In the genomic region with DNA sequence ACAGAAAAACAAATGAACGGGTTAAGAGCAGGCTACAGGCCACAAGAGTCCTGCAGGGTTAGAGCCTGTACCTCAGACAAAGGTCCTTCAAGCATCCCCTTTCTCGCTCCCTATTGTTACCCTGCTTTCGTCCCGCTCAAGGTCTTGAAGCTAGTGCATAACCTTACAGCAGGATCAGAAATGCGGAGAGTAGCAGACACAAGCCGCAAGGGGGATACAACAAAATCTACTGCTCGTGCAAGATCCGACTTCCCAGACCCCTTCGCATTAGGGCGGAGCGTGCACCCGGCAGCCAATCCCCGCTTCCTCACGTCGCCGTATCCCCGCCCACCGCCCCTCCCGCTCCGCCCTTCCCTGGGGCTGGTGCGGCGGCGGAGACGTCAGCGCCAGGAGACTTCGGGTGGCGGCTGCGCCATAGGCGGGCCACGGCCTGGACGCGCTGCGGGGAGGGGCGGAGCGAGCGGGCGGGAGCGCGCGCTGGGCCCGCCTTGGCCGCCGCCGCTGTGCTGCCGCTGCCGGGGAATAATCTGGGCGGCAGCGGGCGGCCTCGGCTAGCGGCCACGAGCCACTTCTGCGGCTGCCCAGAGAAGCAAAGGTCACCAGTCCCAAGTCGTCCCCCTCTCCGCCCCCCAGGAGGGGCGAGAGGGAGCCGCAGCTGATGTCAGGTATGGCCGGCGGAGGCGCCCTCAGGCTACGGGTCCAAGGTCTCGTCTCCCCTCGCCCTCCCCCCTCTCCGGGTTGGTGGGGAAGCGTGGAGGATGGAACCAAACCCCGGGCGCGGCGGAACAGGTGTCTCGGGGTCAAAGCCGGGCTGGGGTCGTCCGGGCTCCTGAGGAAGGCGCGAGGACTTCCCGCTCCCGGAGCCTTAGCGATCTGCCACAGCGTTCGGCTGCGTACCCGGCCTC, we compare ENCODE assay signal across 1 cellular context.
TF ChIP-seq lines count a peak whose summit lies in the region.

A gene (plus strand): TSS at position 389 of the 905 bp plus-strand sequence. CDS start 51,776 bp downstream, outside the sequence.

TF ChIP-seq in GM12878, 131 proteins besides CTCF, POLR2A, EP300 and RAD21 (continued from another document and continues in another):
- TF ChIP-seq, protein P1, sequence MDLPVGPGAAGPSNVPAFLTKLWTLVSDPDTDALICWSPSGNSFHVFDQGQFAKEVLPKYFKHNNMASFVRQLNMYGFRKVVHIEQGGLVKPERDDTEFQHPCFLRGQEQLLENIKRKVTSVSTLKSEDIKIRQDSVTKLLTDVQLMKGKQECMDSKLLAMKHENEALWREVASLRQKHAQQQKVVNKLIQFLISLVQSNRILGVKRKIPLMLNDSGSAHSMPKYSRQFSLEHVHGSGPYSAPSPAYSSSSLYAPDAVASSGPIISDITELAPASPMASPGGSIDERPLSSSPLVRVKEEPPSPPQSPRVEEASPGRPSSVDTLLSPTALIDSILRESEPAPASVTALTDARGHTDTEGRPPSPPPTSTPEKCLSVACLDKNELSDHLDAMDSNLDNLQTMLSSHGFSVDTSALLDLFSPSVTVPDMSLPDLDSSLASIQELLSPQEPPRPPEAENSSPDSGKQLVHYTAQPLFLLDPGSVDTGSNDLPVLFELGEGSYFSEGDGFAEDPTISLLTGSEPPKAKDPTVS (IDR thresholded peaks at IDR 0.05; ENCODE audit: low read depth, low read length) = no peak
- TF ChIP-seq NRF1 (conservative IDR thresholded peaks at IDR 0.05; ENCODE audit: low read depth, low read length) = no peak
- no peak for TF ChIP-seq CBX5 (IDR thresholded peaks at IDR 0.05; ENCODE audit: low read depth)
- TF ChIP-seq SIN3A (IDR thresholded peaks at IDR 0.05; ENCODE audit: low read depth, low read length) = peak; percentile 63; the same call in 1 of the 2 replicates
- no peak for TF ChIP-seq HDAC6 (IDR thresholded peaks at IDR 0.05; ENCODE audit: unreplicated experiment)
- no peak for TF ChIP-seq EED (IDR thresholded peaks at IDR 0.05; ENCODE audit: low read depth)
- no peak for TF ChIP-seq NR2C1 (IDR thresholded peaks at IDR 0.05)
- peak in 1 of 2 experiments; percentile 46; a peak in 2 of 4 replicates for TF ChIP-seq CEBPB (IDR thresholded peaks at IDR 0.05; ENCODE audit: borderline replicate concordance in 1 of 2, low read depth in 2 of 2, low read length in 2 of 2)
- TF ChIP-seq SREBF2 (IDR thresholded peaks at IDR 0.05; ENCODE audit: low read length) = no peak
- TF ChIP-seq, protein P2, sequence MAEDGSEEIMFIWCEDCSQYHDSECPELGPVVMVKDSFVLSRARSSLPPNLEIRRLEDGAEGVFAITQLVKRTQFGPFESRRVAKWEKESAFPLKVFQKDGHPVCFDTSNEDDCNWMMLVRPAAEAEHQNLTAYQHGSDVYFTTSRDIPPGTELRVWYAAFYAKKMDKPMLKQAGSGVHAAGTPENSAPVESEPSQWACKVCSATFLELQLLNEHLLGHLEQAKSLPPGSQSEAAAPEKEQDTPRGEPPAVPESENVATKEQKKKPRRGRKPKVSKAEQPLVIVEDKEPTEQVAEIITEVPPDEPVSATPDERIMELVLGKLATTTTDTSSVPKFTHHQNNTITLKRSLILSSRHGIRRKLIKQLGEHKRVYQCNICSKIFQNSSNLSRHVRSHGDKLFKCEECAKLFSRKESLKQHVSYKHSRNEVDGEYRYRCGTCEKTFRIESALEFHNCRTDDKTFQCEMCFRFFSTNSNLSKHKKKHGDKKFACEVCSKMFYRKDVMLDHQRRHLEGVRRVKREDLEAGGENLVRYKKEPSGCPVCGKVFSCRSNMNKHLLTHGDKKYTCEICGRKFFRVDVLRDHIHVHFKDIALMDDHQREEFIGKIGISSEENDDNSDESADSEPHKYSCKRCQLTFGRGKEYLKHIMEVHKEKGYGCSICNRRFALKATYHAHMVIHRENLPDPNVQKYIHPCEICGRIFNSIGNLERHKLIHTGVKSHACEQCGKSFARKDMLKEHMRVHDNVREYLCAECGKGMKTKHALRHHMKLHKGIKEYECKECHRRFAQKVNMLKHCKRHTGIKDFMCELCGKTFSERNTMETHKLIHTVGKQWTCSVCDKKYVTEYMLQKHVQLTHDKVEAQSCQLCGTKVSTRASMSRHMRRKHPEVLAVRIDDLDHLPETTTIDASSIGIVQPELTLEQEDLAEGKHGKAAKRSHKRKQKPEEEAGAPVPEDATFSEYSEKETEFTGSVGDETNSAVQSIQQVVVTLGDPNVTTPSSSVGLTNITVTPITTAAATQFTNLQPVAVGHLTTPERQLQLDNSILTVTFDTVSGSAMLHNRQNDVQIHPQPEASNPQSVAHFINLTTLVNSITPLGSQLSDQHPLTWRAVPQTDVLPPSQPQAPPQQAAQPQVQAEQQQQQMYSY (CRISPR knock-in tag; IDR thresholded peaks at IDR 0.05) = no peak
- TF ChIP-seq, protein P3, sequence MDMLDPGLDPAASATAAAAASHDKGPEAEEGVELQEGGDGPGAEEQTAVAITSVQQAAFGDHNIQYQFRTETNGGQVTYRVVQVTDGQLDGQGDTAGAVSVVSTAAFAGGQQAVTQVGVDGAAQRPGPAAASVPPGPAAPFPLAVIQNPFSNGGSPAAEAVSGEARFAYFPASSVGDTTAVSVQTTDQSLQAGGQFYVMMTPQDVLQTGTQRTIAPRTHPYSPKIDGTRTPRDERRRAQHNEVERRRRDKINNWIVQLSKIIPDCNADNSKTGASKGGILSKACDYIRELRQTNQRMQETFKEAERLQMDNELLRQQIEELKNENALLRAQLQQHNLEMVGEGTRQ (IDR thresholded peaks at IDR 0.05; ENCODE audit: borderline replicate concordance, low read depth, low read length) = no peak
- peak; percentile 66 for TF ChIP-seq SMAD1 (IDR thresholded peaks at IDR 0.05; ENCODE audit: low read depth, partially characterized antibody)
- no peak for TF ChIP-seq TARDBP (IDR thresholded peaks at IDR 0.05; ENCODE audit: borderline replicate concordance)
- peak; percentile 78 for TF ChIP-seq GATAD2B (conservative IDR thresholded peaks at IDR 0.05; ENCODE audit: low read depth)
- no peak; the same call in 1 of the 2 replicates for TF ChIP-seq PML (IDR thresholded peaks at IDR 0.05; ENCODE audit: low read length)
- no peak for TF ChIP-seq ETV6 (conservative IDR thresholded peaks at IDR 0.05 in 1 of 2, IDR thresholded peaks at IDR 0.05 in 1 of 2; ENCODE audit: borderline replicate concordance in 1 of 2, low read depth in 1 of 2)
- TF ChIP-seq, protein P4, sequence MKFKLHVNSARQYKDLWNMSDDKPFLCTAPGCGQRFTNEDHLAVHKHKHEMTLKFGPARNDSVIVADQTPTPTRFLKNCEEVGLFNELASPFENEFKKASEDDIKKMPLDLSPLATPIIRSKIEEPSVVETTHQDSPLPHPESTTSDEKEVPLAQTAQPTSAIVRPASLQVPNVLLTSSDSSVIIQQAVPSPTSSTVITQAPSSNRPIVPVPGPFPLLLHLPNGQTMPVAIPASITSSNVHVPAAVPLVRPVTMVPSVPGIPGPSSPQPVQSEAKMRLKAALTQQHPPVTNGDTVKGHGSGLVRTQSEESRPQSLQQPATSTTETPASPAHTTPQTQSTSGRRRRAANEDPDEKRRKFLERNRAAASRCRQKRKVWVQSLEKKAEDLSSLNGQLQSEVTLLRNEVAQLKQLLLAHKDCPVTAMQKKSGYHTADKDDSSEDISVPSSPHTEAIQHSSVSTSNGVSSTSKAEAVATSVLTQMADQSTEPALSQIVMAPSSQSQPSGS (IDR thresholded peaks at IDR 0.05; ENCODE audit: low read length) = no peak
- no peak for TF ChIP-seq ZNF274 (IDR thresholded peaks at IDR 0.05; ENCODE audit: insufficient read depth, insufficient read length)
- TF ChIP-seq HDGF (IDR thresholded peaks at IDR 0.05) = no peak; the same call in 1 of the 2 replicates
- peak; percentile 83 for TF ChIP-seq ZNF207 (IDR thresholded peaks at IDR 0.05; ENCODE audit: borderline replicate concordance)
- TF ChIP-seq, protein P5, sequence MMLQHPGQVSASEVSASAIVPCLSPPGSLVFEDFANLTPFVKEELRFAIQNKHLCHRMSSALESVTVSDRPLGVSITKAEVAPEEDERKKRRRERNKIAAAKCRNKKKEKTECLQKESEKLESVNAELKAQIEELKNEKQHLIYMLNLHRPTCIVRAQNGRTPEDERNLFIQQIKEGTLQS (IDR thresholded peaks at IDR 0.05; ENCODE audit: borderline replicate concordance, extremely low read depth, low read depth, low read length) = no peak
- peak; percentile 40 for TF ChIP-seq MYC (IDR thresholded peaks at IDR 0.05; ENCODE audit: insufficient read depth, insufficient read length, insufficient replicate concordance, low read length, severe bottlenecking)
- TF ChIP-seq, protein P6, sequence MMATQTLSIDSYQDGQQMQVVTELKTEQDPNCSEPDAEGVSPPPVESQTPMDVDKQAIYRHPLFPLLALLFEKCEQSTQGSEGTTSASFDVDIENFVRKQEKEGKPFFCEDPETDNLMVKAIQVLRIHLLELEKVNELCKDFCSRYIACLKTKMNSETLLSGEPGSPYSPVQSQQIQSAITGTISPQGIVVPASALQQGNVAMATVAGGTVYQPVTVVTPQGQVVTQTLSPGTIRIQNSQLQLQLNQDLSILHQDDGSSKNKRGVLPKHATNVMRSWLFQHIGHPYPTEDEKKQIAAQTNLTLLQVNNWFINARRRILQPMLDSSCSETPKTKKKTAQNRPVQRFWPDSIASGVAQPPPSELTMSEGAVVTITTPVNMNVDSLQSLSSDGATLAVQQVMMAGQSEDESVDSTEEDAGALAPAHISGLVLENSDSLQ (IDR thresholded peaks at IDR 0.05) = peak; percentile 54; the same call in 1 of the 2 replicates
- no peak for TF ChIP-seq FOXK2 (IDR thresholded peaks at IDR 0.05)
- peak; percentile 65 for TF ChIP-seq NBN (IDR thresholded peaks at IDR 0.05)
- TF ChIP-seq, protein P7, sequence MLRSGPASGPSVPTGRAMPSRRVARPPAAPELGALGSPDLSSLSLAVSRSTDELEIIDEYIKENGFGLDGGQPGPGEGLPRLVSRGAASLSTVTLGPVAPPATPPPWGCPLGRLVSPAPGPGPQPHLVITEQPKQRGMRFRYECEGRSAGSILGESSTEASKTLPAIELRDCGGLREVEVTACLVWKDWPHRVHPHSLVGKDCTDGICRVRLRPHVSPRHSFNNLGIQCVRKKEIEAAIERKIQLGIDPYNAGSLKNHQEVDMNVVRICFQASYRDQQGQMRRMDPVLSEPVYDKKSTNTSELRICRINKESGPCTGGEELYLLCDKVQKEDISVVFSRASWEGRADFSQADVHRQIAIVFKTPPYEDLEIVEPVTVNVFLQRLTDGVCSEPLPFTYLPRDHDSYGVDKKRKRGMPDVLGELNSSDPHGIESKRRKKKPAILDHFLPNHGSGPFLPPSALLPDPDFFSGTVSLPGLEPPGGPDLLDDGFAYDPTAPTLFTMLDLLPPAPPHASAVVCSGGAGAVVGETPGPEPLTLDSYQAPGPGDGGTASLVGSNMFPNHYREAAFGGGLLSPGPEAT (IDR thresholded peaks at IDR 0.05; ENCODE audit: low read depth) = peak; percentile 66
- TF ChIP-seq TBL1XR1 (IDR thresholded peaks at IDR 0.05; ENCODE audit: low read depth, low read length) = no peak
- TF ChIP-seq BCL11A (IDR thresholded peaks at IDR 0.05; ENCODE audit: low read depth, low read length) = no peak
- TF ChIP-seq, protein P8, sequence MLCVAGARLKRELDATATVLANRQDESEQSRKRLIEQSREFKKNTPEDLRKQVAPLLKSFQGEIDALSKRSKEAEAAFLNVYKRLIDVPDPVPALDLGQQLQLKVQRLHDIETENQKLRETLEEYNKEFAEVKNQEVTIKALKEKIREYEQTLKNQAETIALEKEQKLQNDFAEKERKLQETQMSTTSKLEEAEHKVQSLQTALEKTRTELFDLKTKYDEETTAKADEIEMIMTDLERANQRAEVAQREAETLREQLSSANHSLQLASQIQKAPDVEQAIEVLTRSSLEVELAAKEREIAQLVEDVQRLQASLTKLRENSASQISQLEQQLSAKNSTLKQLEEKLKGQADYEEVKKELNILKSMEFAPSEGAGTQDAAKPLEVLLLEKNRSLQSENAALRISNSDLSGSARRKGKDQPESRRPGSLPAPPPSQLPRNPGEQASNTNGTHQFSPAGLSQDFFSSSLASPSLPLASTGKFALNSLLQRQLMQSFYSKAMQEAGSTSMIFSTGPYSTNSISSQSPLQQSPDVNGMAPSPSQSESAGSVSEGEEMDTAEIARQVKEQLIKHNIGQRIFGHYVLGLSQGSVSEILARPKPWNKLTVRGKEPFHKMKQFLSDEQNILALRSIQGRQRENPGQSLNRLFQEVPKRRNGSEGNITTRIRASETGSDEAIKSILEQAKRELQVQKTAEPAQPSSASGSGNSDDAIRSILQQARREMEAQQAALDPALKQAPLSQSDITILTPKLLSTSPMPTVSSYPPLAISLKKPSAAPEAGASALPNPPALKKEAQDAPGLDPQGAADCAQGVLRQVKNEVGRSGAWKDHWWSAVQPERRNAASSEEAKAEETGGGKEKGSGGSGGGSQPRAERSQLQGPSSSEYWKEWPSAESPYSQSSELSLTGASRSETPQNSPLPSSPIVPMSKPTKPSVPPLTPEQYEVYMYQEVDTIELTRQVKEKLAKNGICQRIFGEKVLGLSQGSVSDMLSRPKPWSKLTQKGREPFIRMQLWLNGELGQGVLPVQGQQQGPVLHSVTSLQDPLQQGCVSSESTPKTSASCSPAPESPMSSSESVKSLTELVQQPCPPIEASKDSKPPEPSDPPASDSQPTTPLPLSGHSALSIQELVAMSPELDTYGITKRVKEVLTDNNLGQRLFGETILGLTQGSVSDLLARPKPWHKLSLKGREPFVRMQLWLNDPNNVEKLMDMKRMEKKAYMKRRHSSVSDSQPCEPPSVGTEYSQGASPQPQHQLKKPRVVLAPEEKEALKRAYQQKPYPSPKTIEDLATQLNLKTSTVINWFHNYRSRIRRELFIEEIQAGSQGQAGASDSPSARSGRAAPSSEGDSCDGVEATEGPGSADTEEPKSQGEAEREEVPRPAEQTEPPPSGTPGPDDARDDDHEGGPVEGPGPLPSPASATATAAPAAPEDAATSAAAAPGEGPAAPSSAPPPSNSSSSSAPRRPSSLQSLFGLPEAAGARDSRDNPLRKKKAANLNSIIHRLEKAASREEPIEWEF (IDR thresholded peaks at IDR 0.05; ENCODE audit: insufficient replicate concordance, low read depth, low read length) = no peak
- peak; percentile 5 for TF ChIP-seq MXI1 (IDR thresholded peaks at IDR 0.05; ENCODE audit: low read depth, low read length)
- TF ChIP-seq, protein P9, sequence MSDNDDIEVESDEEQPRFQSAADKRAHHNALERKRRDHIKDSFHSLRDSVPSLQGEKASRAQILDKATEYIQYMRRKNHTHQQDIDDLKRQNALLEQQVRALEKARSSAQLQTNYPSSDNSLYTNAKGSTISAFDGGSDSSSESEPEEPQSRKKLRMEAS (IDR thresholded peaks at IDR 0.05; ENCODE audit: low read depth, low read length) = no peak
- no peak for TF ChIP-seq SUZ12 (IDR thresholded peaks at IDR 0.05; ENCODE audit: unreplicated experiment)
- TF ChIP-seq IKZF1 (conservative IDR thresholded peaks at IDR 0.05) = peak; percentile 75
- TF ChIP-seq, protein P10, sequence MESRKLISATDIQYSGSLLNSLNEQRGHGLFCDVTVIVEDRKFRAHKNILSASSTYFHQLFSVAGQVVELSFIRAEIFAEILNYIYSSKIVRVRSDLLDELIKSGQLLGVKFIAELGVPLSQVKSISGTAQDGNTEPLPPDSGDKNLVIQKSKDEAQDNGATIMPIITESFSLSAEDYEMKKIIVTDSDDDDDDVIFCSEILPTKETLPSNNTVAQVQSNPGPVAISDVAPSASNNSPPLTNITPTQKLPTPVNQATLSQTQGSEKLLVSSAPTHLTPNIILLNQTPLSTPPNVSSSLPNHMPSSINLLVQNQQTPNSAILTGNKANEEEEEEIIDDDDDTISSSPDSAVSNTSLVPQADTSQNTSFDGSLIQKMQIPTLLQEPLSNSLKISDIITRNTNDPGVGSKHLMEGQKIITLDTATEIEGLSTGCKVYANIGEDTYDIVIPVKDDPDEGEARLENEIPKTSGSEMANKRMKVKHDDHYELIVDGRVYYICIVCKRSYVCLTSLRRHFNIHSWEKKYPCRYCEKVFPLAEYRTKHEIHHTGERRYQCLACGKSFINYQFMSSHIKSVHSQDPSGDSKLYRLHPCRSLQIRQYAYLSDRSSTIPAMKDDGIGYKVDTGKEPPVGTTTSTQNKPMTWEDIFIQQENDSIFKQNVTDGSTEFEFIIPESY (IDR thresholded peaks at IDR 0.05) = no peak
- TF ChIP-seq HDAC2 (IDR thresholded peaks at IDR 0.05) = no peak
- TF ChIP-seq POU2F2 (IDR thresholded peaks at IDR 0.05; ENCODE audit: borderline replicate concordance, low read depth, low read length) = no peak; the same call in 2 of the 3 replicates
- peak; percentile 59 for TF ChIP-seq ATF7 (IDR thresholded peaks at IDR 0.05; ENCODE audit: low read depth)
